ENCODE assay signal across 8 cellular contexts in genomic region chr12:68933564-68933893, GRCh38. TPM values are rescaled to one million over a fixed set of nuclear protein-coding genes. Genes with fewer than 3 reads are reported as not detected.
DNase-seq lines count a peak whose midpoint lies in the region; ATAC-seq and TF ChIP-seq lines count a peak whose summit lies in the region.

No MANE protein-coding gene starts in this region.

- no peak for TF ChIP-seq CTCF in H9 (conservative IDR thresholded peaks at IDR 0.05)

- no peak overlapping the region for H4K91ac ChIP-seq in H9 (ENCODE audit: insufficient read length, low read depth, low read length)

- no peak overlapping the region for H2BK5ac ChIP-seq in H9 (ENCODE audit: insufficient read length, low read length)

- H3K4me3 Mint-ChIP-seq in H9: peak overlapping the region; percentile 50 to 76
- peak overlapping the region; percentile 49 for H3K4me3 Mint-ChIP-seq in activated T-helper 1 cell treated with anti-CD3 and anti-CD28 coated beads, Interleukin-12 subunit alpha, Interleukin-12 subunit beta, Interleukin-2, Interleukin-4 antibody, amounts not matched to agents 30 ng/mL and 10 ng/mL and 1 ng/mL, durations not matched to agents 14 hours and 24 hours and 36 hours

- no peak overlapping the region for H2BK12ac ChIP-seq in H9 (ENCODE audit: insufficient read length, low read depth, low read length)

- H4K8ac ChIP-seq in H9 (replicated peaks; ENCODE audit: insufficient read length, low read depth, low read length): no peak overlapping the region

- peaks cover 3% of the 10 kb centered on the region for H3K23me2 ChIP-seq in H9 (ENCODE audit: insufficient read length, low read depth, low read length, poor library complexity, severe bottlenecking)

- H2AK5ac ChIP-seq in H9 (ENCODE audit: insufficient read length, low read length): no peak overlapping the region

- ATAC-seq in right cardiac atrium: peak in 1 of 2 donors; percentile 58

- intact Hi-C loops in activated T-helper 1 cell treated with anti-CD3 and anti-CD28 coated beads, Interleukin-12 subunit alpha, Interleukin-12 subunit beta, Interleukin-2, Interleukin-4 antibody, amounts not matched to agents 30 ng/mL and 10 ng/mL and 1 ng/mL, durations not matched to agents 14 hours and 24 hours and 36 hours (cut with micrococcal nuclease): loop anchor here (1.0 to 10.0 kb wide), 6 partner anchors 25 to 189 kb away; partner anchors contain the start of gene SLC35E3
- intact Hi-C loops in right cardiac atrium (cut with DNase I): no loop called here

- H2BK20ac ChIP-seq in H9 (ENCODE audit: low read depth, low read length, poor library complexity, severe bottlenecking): no peak overlapping the region

- H2BK15ac ChIP-seq in H9 (ENCODE audit: low read depth, low read length): no peak overlapping the region

- no peak overlapping the region for H3K9ac ChIP-seq in H9 (ENCODE audit: extremely low read depth, insufficient read length, low read length)

- H3K27ac ChIP-seq in H9 (ENCODE audit: insufficient read length, low read depth, low read length) (no peak overlapping the region), right cardiac atrium (ENCODE audit: low read length) (no peak overlapping the region)

- no peak overlapping the region for H3K4ac ChIP-seq in H9 (ENCODE audit: low read depth, low read length)

- H3K27ac Mint-ChIP-seq in H9: no peak overlapping the region
- no peak overlapping the region for H3K27ac Mint-ChIP-seq in activated T-helper 1 cell treated with anti-CD3 and anti-CD28 coated beads, Interleukin-12 subunit alpha, Interleukin-12 subunit beta, Interleukin-2, Interleukin-4 antibody, amounts not matched to agents 30 ng/mL and 10 ng/mL and 1 ng/mL, durations not matched to agents 14 hours and 24 hours and 36 hours

- no peak overlapping the region for H3K23ac ChIP-seq in H9 (ENCODE audit: insufficient read length, low read depth, low read length)

- H3K18ac ChIP-seq in H9 (ENCODE audit: insufficient read length, low read depth, low read length): no peak overlapping the region

- H2BK120ac ChIP-seq in H9 (ENCODE audit: low read depth, low read length, poor library complexity, severe bottlenecking): no peak overlapping the region

- H3K4me3 ChIP-seq in right cardiac atrium (ENCODE audit: low read length) (peak overlapping the region; percentile 56), skeletal muscle cell (ENCODE audit: low read depth, low read length) (peak overlapping the region; percentile 67)

- H3K27me3 ChIP-seq in H9 (ENCODE audit: insufficient read depth, low read length) (peaks cover 12% of the 10 kb centered on the region; the same call in 1 of the 2 replicates), right cardiac atrium (ENCODE audit: control insufficient read depth, insufficient read depth) (no peaks in the 10 kb centered on the region)

- H3K56ac ChIP-seq in H9 (ENCODE audit: insufficient read length, low read depth, low read length): no peak overlapping the region

- no peaks in the 10 kb centered on the region for H3K79me2 ChIP-seq in H9 (ENCODE audit: insufficient read depth, low read length)

- no peak overlapping the region for H3T11ph ChIP-seq in H9 (ENCODE audit: low read length)

- H4K20me1 ChIP-seq in H9 (ENCODE audit: control insufficient read depth, insufficient read depth, insufficient read length): no peaks in the 10 kb centered on the region

- no peak overlapping the region for H3K14ac ChIP-seq in H9 (ENCODE audit: insufficient read depth, low read length)

- no CpG with 5 or more reads among the region's 25 CpGs for WGBS in H9 (ENCODE audit: extremely low coverage, insufficient read length, low lambda C conversion rate)
- WGBS in right cardiac atrium: 6% methylated on average over 25 of the region's 25 CpGs

- no peak overlapping the region for H4K5ac ChIP-seq in H9 (ENCODE audit: insufficient read length, low read depth, low read length)

- no peaks in the 10 kb centered on the region for H3K9me3 ChIP-seq in H9 (ENCODE audit: control insufficient read depth, low read depth, low read length)
- no peaks in the 10 kb centered on the region for H3K9me3 ChIP-seq in right cardiac atrium (ENCODE audit: control insufficient read depth, low read length)

- no peaks in the 10 kb centered on the region for H3K79me1 ChIP-seq in H9 (ENCODE audit: insufficient read depth, low read depth, low read length, poor library complexity, severe bottlenecking)

- H3K36me3 Mint-ChIP-seq in H9 (ENCODE audit: insufficient read depth in 1 of 3, low read depth in 3 of 3): no peaks in the 10 kb centered on the region
- H3K36me3 Mint-ChIP-seq in activated T-helper 1 cell treated with anti-CD3 and anti-CD28 coated beads, Interleukin-12 subunit alpha, Interleukin-12 subunit beta, Interleukin-2, Interleukin-4 antibody, amounts not matched to agents 30 ng/mL and 10 ng/mL and 1 ng/mL, durations not matched to agents 14 hours and 24 hours and 36 hours (ENCODE audit: low read depth): peaks cover 14% of the 10 kb centered on the region

- no peaks in the 10 kb centered on the region for H3K9me3 Mint-ChIP-seq in H9
- H3K9me3 Mint-ChIP-seq in activated T-helper 1 cell treated with anti-CD3 and anti-CD28 coated beads, Interleukin-12 subunit alpha, Interleukin-12 subunit beta, Interleukin-2, Interleukin-4 antibody, amounts not matched to agents 30 ng/mL and 10 ng/mL and 1 ng/mL, durations not matched to agents 14 hours and 24 hours and 36 hours: no peaks in the 10 kb centered on the region

- DNase-seq in H9: no peak
- DNase-seq in activated T-helper 1 cell treated with anti-CD3 and anti-CD28 coated beads, Interleukin-12 subunit alpha, Interleukin-12 subunit beta, Interleukin-2, Interleukin-4 antibody, amounts not matched to agents 30 ng/mL and 10 ng/mL and 1 ng/mL, durations not matched to agents 14 hours and 24 hours and 36 hours (ENCODE audit: low spot score): no peak
- no peak for DNase-seq in right cardiac atrium
- DNase-seq in skeletal muscle cell (ENCODE audit: low read depth): no peak
- DNase-seq in DMS79 (lab: John Stamatoyannopoulos, UW): no peak
- no peak for DNase-seq in HuH-7.5 (ENCODE audit: low spot score)
- no peak for DNase-seq in GM19240 (ENCODE audit: insufficient read length, low spot score)
- no peak for DNase-seq in superior temporal gyrus (ENCODE audit: extremely low spot score)

- H3K27me3 Mint-ChIP-seq in H9 (ENCODE audit: low read depth): peaks cover 51% of the 10 kb centered on the region
- H3K27me3 Mint-ChIP-seq in activated T-helper 1 cell treated with anti-CD3 and anti-CD28 coated beads, Interleukin-12 subunit alpha, Interleukin-12 subunit beta, Interleukin-2, Interleukin-4 antibody, amounts not matched to agents 30 ng/mL and 10 ng/mL and 1 ng/mL, durations not matched to agents 14 hours and 24 hours and 36 hours (ENCODE audit: insufficient read depth): peaks cover 19% of the 10 kb centered on the region

- no peak overlapping the region for H2AFZ ChIP-seq in H9 (ENCODE audit: low read length)

- H3K4me2 ChIP-seq in H9 (ENCODE audit: insufficient read depth, insufficient read length, low read length): peak overlapping the region; percentile 39

- H3K4me1 ChIP-seq in H9 (ENCODE audit: insufficient read depth, low read length) (no peaks in the 10 kb centered on the region), right cardiac atrium (ENCODE audit: control insufficient read depth, insufficient read depth, low read length) (peaks cover 4% of the 10 kb centered on the region)

- peaks cover 12% of the 10 kb centered on the region in 2 experiments for H3K4me1 Mint-ChIP-seq in H9
- H3K4me1 Mint-ChIP-seq in activated T-helper 1 cell treated with anti-CD3 and anti-CD28 coated beads, Interleukin-12 subunit alpha, Interleukin-12 subunit beta, Interleukin-2, Interleukin-4 antibody, amounts not matched to agents 30 ng/mL and 10 ng/mL and 1 ng/mL, durations not matched to agents 14 hours and 24 hours and 36 hours (ENCODE audit: low read depth): peaks cover 28% of the 10 kb centered on the region

RNA-seq across cellular contexts. Expression of gene CPM, which starts 0.6 kb away (rescaled TPM):
- 0.53 and 1.2 TPM in 2 replicates for total RNA-seq in H9 (2021)
- total RNA-seq in activated T-helper 1 cell treated with anti-CD3 and anti-CD28 coated beads, Interleukin-12 subunit alpha, Interleukin-12 subunit beta, Interleukin-2, Interleukin-4 antibody, amounts not matched to agents 30 ng/mL and 10 ng/mL and 1 ng/mL, durations not matched to agents 14 hours and 24 hours and 36 hours: 55.0 and 61.5 TPM in 2 replicates
- 10 to 100 TPM in 2 of 4 donors, 1 to 10 TPM in 2; 7.8 to 14.3 (median 10.5) TPM for total RNA-seq in right cardiac atrium
- polyA plus RNA-seq in right cardiac atrium: 5.8 TPM
